ENCODE assay signal across 21 cellular contexts in genomic region chr5:118060833-118061232, GRCh38.
DNase-seq lines count a peak whose midpoint lies in the region; ATAC-seq and TF ChIP-seq lines count a peak whose summit lies in the region.
"Had no signal": no experiment of that assay in that cellular context is flagged by ENCODE, and none has a peak within 500 bp of the region (broad histone marks: within the 10 kb centered on the region; RNA-seq: fewer than 3 reads in every experiment).

No MANE protein-coding gene starts in this region.

- no peaks in the 10 kb centered on the region for H3K9me3 ChIP-seq in breast epithelium
- H3K9me3 ChIP-seq in smooth muscle cell (replicated peaks; ENCODE audit: low read depth): no peaks in the 10 kb centered on the region
- H3K9me3 ChIP-seq: pancreas had no signal

- no peak for ATAC-seq in HG03045 (IDR thresholded peaks at IDR 0.05; ENCODE audit: unreplicated experiment)
- ATAC-seq: left colon; pancreas; stimulated activated naive CD8-positive, alpha-beta T cell treated with anti-CD3 and anti-CD28 coated beads, Interleukin-15, Interleukin-2, amounts not matched to agents 100 U/mL and 50 U/mL, for 24 hours had no signal

- TF ChIP-seq CTCF in MCF 10A (IDR thresholded peaks at IDR 0.05; ENCODE audit: unreplicated experiment): peak; percentile 17
- no peak for TF ChIP-seq CTCF in breast epithelium (IDR thresholded peaks at IDR 0.05)
- no peak for TF ChIP-seq CTCF in epithelial cell of esophagus (IDR thresholded peaks at IDR 0.05; ENCODE audit: insufficient read depth, low read depth, low read length, missing control alignments)
- peak; percentile 35 for TF ChIP-seq CTCF in smooth muscle cell (IDR thresholded peaks at IDR 0.05; ENCODE audit: borderline replicate concordance, insufficient read depth, poor library complexity, severe bottlenecking)

- H3K36me3 Mint-ChIP-seq in MCF 10A (ENCODE audit: insufficient read depth, unreplicated experiment): no peaks in the 10 kb centered on the region

- H3K36me3 ChIP-seq in breast epithelium (no peaks in the 10 kb centered on the region), smooth muscle cell (ENCODE audit: low read depth) (no peaks in the 10 kb centered on the region)
- H3K36me3 ChIP-seq: pancreas had no signal

- TF ChIP-seq POLR2A in breast epithelium (IDR thresholded peaks at IDR 0.05): no peak

- H3K9me3 Mint-ChIP-seq in MCF 10A (ENCODE audit: unreplicated experiment): no peaks in the 10 kb centered on the region

- WGBS in smooth muscle cell (ENCODE audit: low lambda C conversion rate): 63% methylated on average over 2 of the region's 2 CpGs

- POLR2A ChIA-PET in MCF 10A (lab: Yijun Ruan, JAX): no interaction called here

- no peak overlapping the region for H3K4me3 Mint-ChIP-seq in MCF 10A (ENCODE audit: unreplicated experiment)

- no peak overlapping the region for H3K27ac ChIP-seq in breast epithelium
- H3K27ac ChIP-seq in smooth muscle cell (ENCODE audit: low read depth): no peak overlapping the region
- H3K27ac ChIP-seq: GM23248, pancreas had no signal

- no peaks in the 10 kb centered on the region for H4K20me1 ChIP-seq in smooth muscle cell (ENCODE audit: low read depth)

- intact Hi-C loops in MCF 10A (cut with micrococcal nuclease): loop anchor here (5.0 kb wide), 1 partner anchor 551 kb away; no protein-coding TSS in a partner anchor
- intact Hi-C loops in breast epithelium (cut with DNase I; ENCODE audit: low total_unique reads): no loop called here

- H3K4me3 ChIP-seq in breast epithelium: no peak overlapping the region
- H3K4me3 ChIP-seq in epithelial cell of esophagus (ENCODE audit: low read length): no peak overlapping the region
- H3K4me3 ChIP-seq in smooth muscle cell: no peak overlapping the region
- H3K4me3 ChIP-seq: GM23248, pancreas had no signal

- no peaks in the 10 kb centered on the region for H3K27me3 Mint-ChIP-seq in MCF 10A (ENCODE audit: insufficient read depth, unreplicated experiment)

- peak; percentile 5 for DNase-seq in MCF 10A (ENCODE audit: unreplicated experiment)
- DNase-seq in breast epithelium (ENCODE audit: low spot score in 2 of 2): no peak
- peak; percentile 41 for DNase-seq in NCI-H69 (lab: John Stamatoyannopoulos, UW)
- DNase-seq in epithelial cell of esophagus (ENCODE audit: low read depth): peak; percentile 11
- DNase-seq in smooth muscle cell (lab: John Stamatoyannopoulos, UW; ENCODE audit: unreplicated experiment): no peak
- no peak for DNase-seq in H4 (ENCODE audit: low spot score)
- DNase-seq in SW 1271 (lab: John Stamatoyannopoulos, UW): no peak
- DNase-seq: activated CD4-positive, alpha-beta T cell treated with anti-CD3 and anti-CD28 coated beads for 48 hours; activated naive CD4-positive, alpha-beta T cell treated with Interleukin-2 at 50 U/mL for 16 hours; GM23248; hippocampal formation; left colon; NCI-H1436; NCI-H226; NK-92 treated with Interleukin-12 subunit alpha and Interleukin-12 subunit beta, amount 100 ng/mL, for 24 hours; pancreas; SHP77; small intestine; stimulated activated naive CD8-positive, alpha-beta T cell treated with anti-CD3 and anti-CD28 coated beads, Interleukin-15, Interleukin-2, amounts not matched to agents 100 U/mL and 50 U/mL, for 24 hours; T-helper 9 cell had no signal

- no peaks in the 10 kb centered on the region for H3K79me2 ChIP-seq in smooth muscle cell (ENCODE audit: low read depth)

- no peaks in the 10 kb centered on the region for H3K27me3 ChIP-seq in breast epithelium
- H3K27me3 ChIP-seq in smooth muscle cell (ENCODE audit: low read depth): no peaks in the 10 kb centered on the region
- H3K27me3 ChIP-seq: pancreas had no signal

- no peaks in the 10 kb centered on the region for H3K4me1 ChIP-seq in breast epithelium
- no peaks in the 10 kb centered on the region for H3K4me1 ChIP-seq in smooth muscle cell (ENCODE audit: low read depth)
- H3K4me1 ChIP-seq: pancreas had no signal

- H3K9ac ChIP-seq in smooth muscle cell (ENCODE audit: low read depth): no peak overlapping the region
- H3K9ac ChIP-seq: GM23248 had no signal

- CTCF ChIA-PET in MCF 10A (lab: Yijun Ruan, JAX): no interaction called here

- H3K4me2 ChIP-seq in smooth muscle cell: no peak overlapping the region

- H3F3A ChIP-seq in smooth muscle cell (ENCODE audit: low read depth): no peaks in the 10 kb centered on the region

- no TSS peak for BruUV-seq in MCF 10A (replicated peaks; lab: Mats Ljungman, UMichigan)

- H3K27ac Mint-ChIP-seq in MCF 10A (ENCODE audit: low read depth, unreplicated experiment): no peak overlapping the region

- no peaks in the 10 kb centered on the region for H3K4me1 Mint-ChIP-seq in MCF 10A (ENCODE audit: insufficient read depth, unreplicated experiment)

- H2AFZ ChIP-seq in smooth muscle cell (ENCODE audit: low read depth): no peak overlapping the region
- H2AFZ ChIP-seq: GM23248 had no signal

Comparison
In these comparisons a context has a peak if more than half of its experiments do, and no peak if none do; other contexts are left out.
1. DNase-seq: peak in MCF 10A (single experiment), NCI-H69 (single experiment) and epithelial cell of esophagus (single experiment); none in breast epithelium (0 of 2), smooth muscle cell (single experiment), H4 (single experiment) and SW 1271 (0 of 2).
2. CTCF ChIP-seq: peak in MCF 10A (single experiment) and smooth muscle cell (single experiment); none in breast epithelium (0 of 3) and epithelial cell of esophagus (single experiment).